18 cellular contexts compared by ENCODE assay signal in genomic region chr12:108312073-108312884, GRCh38. TPM values are rescaled to one million over a fixed set of nuclear protein-coding genes. Genes with fewer than 3 reads are reported as not detected.
DNase-seq lines count a peak whose midpoint lies in the region; ATAC-seq, FAIRE-seq and TF ChIP-seq lines count a peak whose summit lies in the region.
"Had no signal": no experiment of that assay in that cellular context is flagged by ENCODE, and none has a peak within 500 bp of the region (broad histone marks: within the 10 kb centered on the region; RNA-seq: fewer than 3 reads in every experiment).

No MANE protein-coding gene starts in this region.

- H3K4ac ChIP-seq in H1 (replicated peaks; ENCODE audit: insufficient read length, low read depth, low read length): peak overlapping the region; percentile 49
- peak overlapping the region; percentile 61 for H3K4ac ChIP-seq in mesendoderm (ENCODE audit: low read depth, low read length)

- peak overlapping the region; percentile 96; the same call in 1 of the 2 replicates for H2BK12ac ChIP-seq in H1 (ENCODE audit: low read depth, low read length)

- H3K18ac ChIP-seq in H1 (ENCODE audit: extremely low read depth, low read length) (peak overlapping the region; percentile 9; the same call in 1 of the 2 replicates), mesendoderm (ENCODE audit: low read length) (peak overlapping the region; percentile 54)

- POLR2A ChIA-PET in H1 (lab: Charles Lee; ENCODE audit: partially characterized antibody): no interaction called here

- H2BK5ac ChIP-seq in H1 (ENCODE audit: low read depth, low read length): peak overlapping the region; percentile 10; the same call in 1 of the 2 replicates
- H2BK5ac ChIP-seq in mesendoderm (ENCODE audit: low read length): no peak overlapping the region

- no peak overlapping the region for H3K23ac ChIP-seq in H1 (ENCODE audit: insufficient read length)
- H3K23ac ChIP-seq in mesendoderm (ENCODE audit: low read length): no peak overlapping the region

- DNase-seq in NT2/D1 (ENCODE audit: low read depth, low spot score) (no peak), H1 (ENCODE audit: low read depth in 1 of 2, low spot score in 2 of 2) (no peak), mesendoderm (no peak), HTR-8/SVneo (ENCODE audit: insufficient read length, low spot score) (no peak), occipital lobe (lab: John Stamatoyannopoulos, UW) (no peak), DMS153 (lab: John Stamatoyannopoulos, UW) (no peak)
- DNase-seq in stimulated activated effector memory CD8-positive, alpha-beta T cell treated with anti-CD3 and anti-CD28 coated beads, Interleukin-12 subunit alpha, Interleukin-12 subunit beta, amount 100 ng/mL, for 72 hours (ENCODE audit: low spot score in 2 of 2): no peak
- DNase-seq: activated CD4-positive, CD25-positive, alpha-beta regulatory T cell treated with anti-CD3 and anti-CD28 coated beads, Interleukin-2, amount 50 U/mL, for 72 hours; activated T-cell treated with anti-CD3 and anti-CD28 coated beads, Interleukin-2, amount 50 U/mL, for 72 hours; amniotic stem cell; glutamatergic neuron; H9; mammary epithelial cell; NCI-H345 had no signal

- no peak for TF ChIP-seq CTCF in H1 (IDR thresholded peaks at IDR 0.05; ENCODE audit: control extremely low read depth in 1 of 3, insufficient read depth in 1 of 3, low read depth in 1 of 3, low read length in 3 of 3)

- no peaks in the 10 kb centered on the region for H3K27me3 ChIP-seq in NT2/D1 (ENCODE audit: insufficient read depth, insufficient read length)
- H3K27me3 ChIP-seq in H1 (replicated peaks in 1 of 4; ENCODE audit: control insufficient read depth in 3 of 4, extremely low read depth in 1 of 4, insufficient read depth in 3 of 4, low read length in 3 of 4): no peaks in the 10 kb centered on the region
- no peaks in the 10 kb centered on the region for H3K27me3 ChIP-seq in mesendoderm (ENCODE audit: insufficient read depth, low read length, poor library complexity)

- H3K4me2 ChIP-seq in H1 (ENCODE audit: insufficient read depth in 1 of 2, low read depth in 2 of 2, low read length in 2 of 2) (no peak overlapping the region), mesendoderm (ENCODE audit: low read length) (no peak overlapping the region)

- peak overlapping the region; percentile 66 for H2BK120ac ChIP-seq in H1 (replicated peaks; ENCODE audit: low read depth, low read length)
- peak overlapping the region; percentile 33 for H2BK120ac ChIP-seq in mesendoderm (ENCODE audit: low read depth, low read length)

- H3K4me3 Mint-ChIP-seq in stimulated activated effector memory CD8-positive, alpha-beta T cell treated with anti-CD3 and anti-CD28 coated beads, Interleukin-12 subunit alpha, Interleukin-12 subunit beta, amount 100 ng/mL, for 72 hours: no peak overlapping the region
- H3K4me3 Mint-ChIP-seq: activated T-cell treated with anti-CD3 and anti-CD28 coated beads, Interleukin-2, amount 50 U/mL, for 72 hours; H9 had no signal

- H3K56ac ChIP-seq in H1 (replicated peaks; ENCODE audit: insufficient read length, low read depth, low read length): no peak overlapping the region
- peak overlapping the region; percentile 77 for H3K56ac ChIP-seq in mesendoderm (ENCODE audit: low read length)

- H4K91ac ChIP-seq in H1 (replicated peaks; ENCODE audit: insufficient read length, low read length): peak overlapping the region; percentile 86

- no peaks in the 10 kb centered on the region for H3K36me3 ChIP-seq in NT2/D1 (ENCODE audit: insufficient read depth, insufficient read length, low read length)
- no peaks in the 10 kb centered on the region; a peak in 1 of 8 replicates for H3K36me3 ChIP-seq in H1 (ENCODE audit: control insufficient read depth in 2 of 4, insufficient read depth in 4 of 4, low read length in 3 of 4)
- H3K36me3 ChIP-seq in mesendoderm (ENCODE audit: control insufficient read depth, insufficient read depth, low read length): no peaks in the 10 kb centered on the region

- H3K9me3 ChIP-seq in NT2/D1 (ENCODE audit: insufficient read depth, low read length) (no peaks in the 10 kb centered on the region), H1 (ENCODE audit: insufficient read depth in 2 of 2, low read depth in 1 of 2, low read length in 1 of 2) (no peaks in the 10 kb centered on the region)
- H3K9me3 ChIP-seq: psoas muscle had no signal

- H2BK20ac ChIP-seq in H1 (ENCODE audit: low read length): no peak overlapping the region; the same call in 1 of the 2 replicates

- peaks cover 26% of the 10 kb centered on the region for H3K4me1 Mint-ChIP-seq in stimulated activated effector memory CD8-positive, alpha-beta T cell treated with anti-CD3 and anti-CD28 coated beads, Interleukin-12 subunit alpha, Interleukin-12 subunit beta, amount 100 ng/mL, for 72 hours

- H4K20me1 ChIP-seq in H1 (replicated peaks in 1 of 2; ENCODE audit: control insufficient read depth in 1 of 2, insufficient read depth in 2 of 2, low read length in 2 of 2): no peaks in the 10 kb centered on the region

- no peaks in the 10 kb centered on the region for H3K79me2 ChIP-seq in H1 (ENCODE audit: control insufficient read depth in 1 of 2, insufficient read depth in 2 of 2, low read length in 2 of 2)
- no peaks in the 10 kb centered on the region for H3K79me2 ChIP-seq in mesendoderm (ENCODE audit: control insufficient read depth, insufficient read depth, low read length)

- H3K23me2 ChIP-seq in H1 (ENCODE audit: low read depth, low read length): no peaks in the 10 kb centered on the region; the same call in 1 of the 2 replicates

- no peak overlapping the region; the same call in 1 of the 2 replicates for H4K8ac ChIP-seq in H1 (ENCODE audit: extremely low read depth, insufficient read depth, low read length)
- no peak overlapping the region for H4K8ac ChIP-seq in mesendoderm (ENCODE audit: low read depth, low read length)

- peak overlapping the region; percentile 27 for H3K9ac ChIP-seq in NT2/D1 (ENCODE audit: insufficient read length, low read depth)
- H3K9ac ChIP-seq in H1 (replicated peaks in 1 of 4; ENCODE audit: extremely low read depth in 1 of 4, low read depth in 3 of 4, low read length in 3 of 4): no peak overlapping the region
- H3K9ac ChIP-seq in mesendoderm (ENCODE audit: low read length): no peak overlapping the region

- H3K9me3 Mint-ChIP-seq in stimulated activated effector memory CD8-positive, alpha-beta T cell treated with anti-CD3 and anti-CD28 coated beads, Interleukin-12 subunit alpha, Interleukin-12 subunit beta, amount 100 ng/mL, for 72 hours: peaks cover 3% of the 10 kb centered on the region
- H3K9me3 Mint-ChIP-seq: activated T-cell treated with anti-CD3 and anti-CD28 coated beads, Interleukin-2, amount 50 U/mL, for 72 hours; H9 had no signal

- TF ChIP-seq EP300 in H1 (IDR thresholded peaks at IDR 0.05; ENCODE audit: borderline replicate concordance in 1 of 2, low read depth in 2 of 2, low read length in 2 of 2): no peak

- H3K27ac Mint-ChIP-seq in stimulated activated effector memory CD8-positive, alpha-beta T cell treated with anti-CD3 and anti-CD28 coated beads, Interleukin-12 subunit alpha, Interleukin-12 subunit beta, amount 100 ng/mL, for 72 hours: peak overlapping the region; percentile 20
- H3K27ac Mint-ChIP-seq: activated T-cell treated with anti-CD3 and anti-CD28 coated beads, Interleukin-2, amount 50 U/mL, for 72 hours; H9 had no signal

- H3K4me1 ChIP-seq in NT2/D1 (ENCODE audit: insufficient read depth, insufficient read length) (peaks cover 14% of the 10 kb centered on the region), H1 (replicated peaks in 1 of 4; ENCODE audit: control insufficient read depth in 3 of 4, insufficient read depth in 4 of 4, low read length in 3 of 4) (peaks cover 7 to 20% (median 13%) of the 10 kb centered on the region in 4 experiments), mesendoderm (ENCODE audit: control insufficient read depth, low read depth, low read length) (peaks cover 10% of the 10 kb centered on the region)
- H3K4me1 ChIP-seq: psoas muscle had no signal

- H2AK5ac ChIP-seq in H1 (ENCODE audit: low read depth, low read length) (no peak overlapping the region; the same call in 1 of the 2 replicates), mesendoderm (ENCODE audit: low read length) (peak overlapping the region; percentile 28)

- H3K27ac ChIP-seq in H1 (ENCODE audit: low read depth, low read length) (no peak overlapping the region), mesendoderm (ENCODE audit: low read depth, low read length) (peak overlapping the region; percentile 71)
- H3K27ac ChIP-seq: psoas muscle had no signal

- CTCF ChIA-PET in H1 (lab: Charles Lee; ENCODE audit: partially characterized antibody): no interaction called here

- no peak for FAIRE-seq in H1 (lab: Jason Lieb, UNC)
- FAIRE-seq in HTR-8/SVneo (lab: Jason Lieb, UNC): no peak
- FAIRE-seq: endometrium, G401.6 had no signal

- 89% methylated on average over 10 of the region's 10 CpGs; no CpG with 5 or more reads in 1 of the 2 experiments for WGBS in H1 (ENCODE audit: extremely low coverage in 1 of 2, insufficient coverage in 1 of 2, insufficient read length in 1 of 2, insufficient replicate concordance in 2 of 2, low coverage in 1 of 2, low lambda C conversion rate in 2 of 2, missing lambda C conversion rate in 1 of 2), 2 experiments
- no CpG with 5 or more reads among the region's 10 CpGs for WGBS in mesendoderm (ENCODE audit: extremely low coverage, insufficient coverage, low lambda C conversion rate)

- H4K5ac ChIP-seq in H1 (ENCODE audit: insufficient read length, low read depth, low read length) (no peak overlapping the region), mesendoderm (ENCODE audit: low read length) (no peak overlapping the region)

- TF ChIP-seq RAD21 in H1 (IDR thresholded peaks at IDR 0.05 in 1 of 2, conservative IDR thresholded peaks at IDR 0.05 in 1 of 2; ENCODE audit: low read depth in 2 of 2, low read length in 2 of 2): no peak

- H3K4me3 ChIP-seq in NT2/D1 (ENCODE audit: insufficient read length, low read depth): no peak overlapping the region
- H3K4me3 ChIP-seq in H1 (ENCODE audit: extremely low read depth in 1 of 4, insufficient read depth in 2 of 4, low read depth in 3 of 4, low read length in 4 of 4): no peak overlapping the region
- H3K4me3 ChIP-seq in mesendoderm (ENCODE audit: low read length): no peak overlapping the region
- H3K4me3 ChIP-seq: psoas muscle had no signal

- H3K79me1 ChIP-seq in H1 (ENCODE audit: low read depth, low read length): no peaks in the 10 kb centered on the region
- H3K79me1 ChIP-seq in mesendoderm (ENCODE audit: low read length): no peaks in the 10 kb centered on the region

- H2BK15ac ChIP-seq in H1 (ENCODE audit: low read length) (no peak overlapping the region; the same call in 1 of the 2 replicates), mesendoderm (replicated peaks; ENCODE audit: low read depth) (no peak overlapping the region)

- no peak overlapping the region for H3K14ac ChIP-seq in H1 (ENCODE audit: insufficient read length)

- no peak overlapping the region for H2AFZ ChIP-seq in H1 (ENCODE audit: low read length)

- TF ChIP-seq POLR2A in H1 (IDR thresholded peaks at IDR 0.05; ENCODE audit: control extremely low read depth in 1 of 2, low read depth in 2 of 2, low read length in 2 of 2): no peak

- H3K36me3 Mint-ChIP-seq in stimulated activated effector memory CD8-positive, alpha-beta T cell treated with anti-CD3 and anti-CD28 coated beads, Interleukin-12 subunit alpha, Interleukin-12 subunit beta, amount 100 ng/mL, for 72 hours: no peaks in the 10 kb centered on the region

- ATAC-seq in stimulated activated effector memory CD8-positive, alpha-beta T cell treated with anti-CD3 and anti-CD28 coated beads, Interleukin-12 subunit alpha, Interleukin-12 subunit beta, amount 100 ng/mL, for 72 hours: no peak
- ATAC-seq in GM18520 (IDR thresholded peaks at IDR 0.05; ENCODE audit: unreplicated experiment): no peak
- ATAC-seq: activated T-cell treated with anti-CD3 and anti-CD28 coated beads, Interleukin-2, amount 50 U/mL, for 72 hours had no signal

RNA-seq across cellular contexts. Expression of gene CMKLR1, which starts 26.8 kb away (rescaled TPM):
- 1.7 and 2.1 TPM in 2 replicates for total RNA-seq in H1 (2021; fragmentation: NEBNext Ultra II Directional; extraction: Animal tissue kit (Norgen Biotek cat#: 25700))
- 2.8 and 2.9 TPM in 2 replicates for polyA plus RNA-seq in H1 (2011; rRNA removed)
- 1.3 TPM for polyA plus RNA-seq in H1 (2011; cell fraction: cytosol; rRNA removed)
- polyA plus RNA-seq in H1 (2011; cell fraction: nucleus; rRNA removed): 1.8 TPM
- 0.69 to 2.0 TPM (median 1.2 TPM) in 4 replicates for polyA plus RNA-seq in H1 (2012, experiment 1 of 2)
- polyA plus RNA-seq in H1 (2012, experiment 2 of 2): 0.59 TPM
- 1.4 TPM for polyA plus RNA-seq in H1 (2013, experiment 1 of 2)
- polyA plus RNA-seq in H1 (2013, experiment 2 of 2): 1.7 TPM
- polyA minus RNA-seq in H1 (2011; rRNA and poly(A)+ RNA removed): 10.8 and 12.2 TPM in 2 replicates
- 0.81 TPM for polyA minus RNA-seq in H1 (2011; cell fraction: cytosol; rRNA and poly(A)+ RNA removed)
- 1.7 TPM for polyA minus RNA-seq in H1 (2011; cell fraction: nucleus; rRNA and poly(A)+ RNA removed)
- 1.6 TPM for polyA plus RNA-seq in mesendoderm (2013, experiment 1 of 2)
- 1.6 TPM for polyA plus RNA-seq in mesendoderm (2013, experiment 2 of 2)
- total RNA-seq in occipital lobe: 1.7 TPM
- total RNA-seq: activated T-cell treated with anti-CD3 and anti-CD28 coated beads, Interleukin-2, amount 50 U/mL, for 72 hours had no signal
- polyA plus RNA-seq: mammary epithelial cell had no signal
